Comparison of ENCODE assay signal across 8 cellular contexts in the genomic region with DNA sequence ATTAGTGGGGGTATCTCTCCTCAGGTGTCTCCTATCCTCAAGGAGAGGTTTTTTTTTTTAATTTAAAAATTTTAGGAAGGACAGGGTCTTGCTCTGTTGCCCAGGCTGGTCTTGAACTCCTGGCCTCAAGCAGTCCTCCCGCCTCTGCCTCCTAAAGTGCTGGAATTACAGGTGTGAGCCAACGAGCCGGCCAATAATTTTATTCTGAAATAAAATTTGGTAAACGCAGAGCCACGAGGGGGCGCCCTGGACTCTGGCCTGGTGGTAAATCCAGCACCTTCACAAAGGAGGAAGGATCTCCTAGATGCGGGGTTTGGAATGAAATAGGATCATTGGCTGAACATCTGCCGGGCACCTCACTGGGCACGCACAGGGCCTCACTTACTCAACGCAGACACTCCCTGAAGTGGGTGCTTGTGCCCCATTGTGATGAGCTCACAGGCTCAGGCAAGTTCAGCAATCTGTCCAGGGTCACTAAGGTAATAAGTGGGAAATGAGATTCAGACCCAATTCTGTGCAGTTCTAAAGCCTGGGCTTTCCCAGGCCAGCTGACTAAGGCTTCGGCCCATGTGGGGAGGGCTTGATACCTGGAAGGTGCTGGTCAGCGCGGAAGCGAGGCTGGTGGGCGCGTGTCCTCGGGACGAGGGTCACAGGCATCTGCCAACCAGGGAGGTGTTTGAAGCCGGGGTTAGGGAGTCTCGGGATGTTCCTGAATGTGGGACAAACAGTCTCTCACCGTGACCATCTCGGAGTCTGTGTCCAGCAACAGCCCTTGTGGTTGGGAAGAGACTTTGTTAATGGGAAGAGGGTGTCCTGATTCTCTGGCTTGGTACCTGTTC. TPM values are rescaled to one million over a fixed set of nuclear protein-coding genes. Genes with fewer than 3 reads are reported as not detected.
DNase-seq lines count a peak whose midpoint lies in the region; ATAC-seq, FAIRE-seq and TF ChIP-seq lines count a peak whose summit lies in the region.

No MANE protein-coding gene starts in this region.

- no peaks in the 10 kb centered on the region for H3K9me3 ChIP-seq in A549

- no peak overlapping the region for H3K27ac ChIP-seq in A549

- no peak for TF ChIP-seq POLR2A in A549 (IDR thresholded peaks at IDR 0.05; ENCODE audit: low read length)

- no peaks in the 10 kb centered on the region for H3K9me3 Mint-ChIP-seq in activated CD4-positive, alpha-beta memory T cell treated with anti-CD3 and anti-CD28 coated beads, Interleukin-2, amount 10 ng/mL, durations not matched to agents 7 days and 5 days
- H3K9me3 Mint-ChIP-seq in glutamatergic neuron (ENCODE audit: unreplicated experiment), result peaks cover 3% of the 10 kb centered on the region

- DNase-seq in A549 (ENCODE audit: low read depth in 1 of 2, low spot score in 1 of 2), result peak; percentile 51 to 63
- DNase-seq in GM03348 (ENCODE audit: low spot score), result peak; percentile 33
- DNase-seq in NCI-H345 treated with DMSO at 0.1 percent for 48 hours (lab: John Stamatoyannopoulos, UW; ENCODE audit: unreplicated experiment), result peak; percentile 8
- peak; percentile 56 for DNase-seq in activated CD4-positive, alpha-beta memory T cell treated with anti-CD3 and anti-CD28 coated beads, Interleukin-2, amount 10 ng/mL, durations not matched to agents 7 days and 5 days
- DNase-seq in glutamatergic neuron, result peak; percentile 75
- peak; percentile 17 for DNase-seq in stimulated activated CD8-positive, alpha-beta memory T cell treated with anti-CD3 and anti-CD28 coated beads, Interleukin-4, amount 100 ng/mL, for 24 hours (ENCODE audit: low read depth)
- no peak for DNase-seq in AG08395 (ENCODE audit: low spot score)

- POLR2A ChIA-PET in A549 (lab: Yijun Ruan, JAX), result no interaction called here
- POLR2A ChIA-PET in activated CD4-positive, alpha-beta memory T cell treated with anti-CD3 and anti-CD28 coated beads, Interleukin-2, amount 10 ng/mL, durations not matched to agents 7 days and 5 days (lab: Charles Lee), result no interaction called here

- H3K27ac Mint-ChIP-seq in activated CD4-positive, alpha-beta memory T cell treated with anti-CD3 and anti-CD28 coated beads, Interleukin-2, amount 10 ng/mL, durations not matched to agents 7 days and 5 days, result no peak overlapping the region
- H3K27ac Mint-ChIP-seq in glutamatergic neuron (ENCODE audit: unreplicated experiment), result no peak overlapping the region

- peaks cover 19% of the 10 kb centered on the region for H3K27me3 Mint-ChIP-seq in activated CD4-positive, alpha-beta memory T cell treated with anti-CD3 and anti-CD28 coated beads, Interleukin-2, amount 10 ng/mL, durations not matched to agents 7 days and 5 days
- H3K27me3 Mint-ChIP-seq in glutamatergic neuron (ENCODE audit: unreplicated experiment), result no peaks in the 10 kb centered on the region

- no peak overlapping the region for H3K4me3 Mint-ChIP-seq in activated CD4-positive, alpha-beta memory T cell treated with anti-CD3 and anti-CD28 coated beads, Interleukin-2, amount 10 ng/mL, durations not matched to agents 7 days and 5 days
- no peak overlapping the region for H3K4me3 Mint-ChIP-seq in glutamatergic neuron (ENCODE audit: unreplicated experiment)

- no peaks in the 10 kb centered on the region for H3K4me1 Mint-ChIP-seq in activated CD4-positive, alpha-beta memory T cell treated with anti-CD3 and anti-CD28 coated beads, Interleukin-2, amount 10 ng/mL, durations not matched to agents 7 days and 5 days
- peaks cover 3% of the 10 kb centered on the region for H3K4me1 Mint-ChIP-seq in glutamatergic neuron (ENCODE audit: low read depth, unreplicated experiment)

- CTCF ChIA-PET in A549 (lab: Yijun Ruan, JAX), result interaction anchor here (0.5 to 5.4 kb wide), 13 partner anchors 10 to 954 kb away, joined by 3 to 25 read pairs (median 4); no protein-coding TSS in a partner anchor
- CTCF ChIA-PET in activated CD4-positive, alpha-beta memory T cell treated with anti-CD3 and anti-CD28 coated beads, Interleukin-2, amount 10 ng/mL, durations not matched to agents 7 days and 5 days (lab: Charles Lee), result interaction anchor here (1.5 to 1.8 kb wide), 2 partner anchors 15 to 324 kb away, joined by 4 to 6 read pairs; no protein-coding TSS in a partner anchor

- TF ChIP-seq CTCF in A549 (IDR thresholded peaks at IDR 0.05) (peak; percentile 55), glutamatergic neuron (IDR thresholded peaks at IDR 0.05; ENCODE audit: partially characterized antibody, unreplicated experiment) (peak; percentile 73)

- no peaks in the 10 kb centered on the region for H3K36me3 Mint-ChIP-seq in activated CD4-positive, alpha-beta memory T cell treated with anti-CD3 and anti-CD28 coated beads, Interleukin-2, amount 10 ng/mL, durations not matched to agents 7 days and 5 days (ENCODE audit: low read depth)
- no peaks in the 10 kb centered on the region for H3K36me3 Mint-ChIP-seq in glutamatergic neuron (ENCODE audit: unreplicated experiment)

- ATAC-seq in A549, result peak in 1 of 2 experiments; percentile 67; a peak in 4 of 6 replicates
- no peak for ATAC-seq in HG03469 (IDR thresholded peaks at IDR 0.05; ENCODE audit: unreplicated experiment)

- no peaks in the 10 kb centered on the region for H3K4me1 ChIP-seq in A549

- no peak for TF ChIP-seq EP300 in A549 (IDR thresholded peaks at IDR 0.05)

- no peak for FAIRE-seq in A549 (lab: Jason Lieb, UNC)

- TF ChIP-seq RAD21 in A549 (conservative IDR thresholded peaks at IDR 0.05 in 1 of 2, IDR thresholded peaks at IDR 0.05 in 1 of 2), result peak in 1 of 2 experiments; percentile 17; a peak in 2 of 5 replicates

- H3K4me3 ChIP-seq in A549, result no peak overlapping the region

- H3K4me2 ChIP-seq in A549, result no peak overlapping the region

- WGBS in A549 (ENCODE audit: missing lambda C conversion rate), result 42% methylated on average over 22 of the region's 22 CpGs

TF ChIP-seq in A549, 52 proteins besides CTCF, POLR2A, EP300 and RAD21:
- TF ChIP-seq MYC (IDR thresholded peaks at IDR 0.05; ENCODE audit: borderline replicate concordance, low read length) (no peak), SMC3 (IDR thresholded peaks at IDR 0.05) (0 out of 3 replicates have a peak, but pooled peaks have one; percentile 23)

RNA-seq across cellular contexts. Expression of gene ETV3, which starts 32.7 kb away (rescaled TPM):
- polyA plus RNA-seq in A549 (2011; rRNA removed) (12.3 and 14.5 TPM in 2 replicates), A549 (2017; fragmentation: RNase III; extraction: RNeasy Plus Mini Kit Qiagen cat#74134 plus additional on column Dnase treatment) (10.2 to 11.1 TPM (median 11.1 TPM) in 3 replicates)
- 3.5 and 3.9 TPM in 2 replicates for polyA plus RNA-seq in A549 (2012; cell fraction: cytosol; rRNA removed)
- 3.6 and 5.2 TPM in 2 replicates for polyA plus RNA-seq in A549 (2012; cell fraction: nucleus; rRNA removed)
- polyA minus RNA-seq in A549 (2011; rRNA and poly(A)+ RNA removed), result 27.8 and 30.7 TPM in 2 replicates
- total RNA-seq in activated CD4-positive, alpha-beta memory T cell treated with anti-CD3 and anti-CD28 coated beads, Interleukin-2, amount 10 ng/mL, durations not matched to agents 7 days and 5 days, result 10 to 100 TPM; 47.5 to 51.1 TPM
- 39.0 TPM for total RNA-seq in glutamatergic neuron (ENCODE audit: unreplicated experiment)
